ENCODE assay signal across 9 cellular contexts in the genomic region with DNA sequence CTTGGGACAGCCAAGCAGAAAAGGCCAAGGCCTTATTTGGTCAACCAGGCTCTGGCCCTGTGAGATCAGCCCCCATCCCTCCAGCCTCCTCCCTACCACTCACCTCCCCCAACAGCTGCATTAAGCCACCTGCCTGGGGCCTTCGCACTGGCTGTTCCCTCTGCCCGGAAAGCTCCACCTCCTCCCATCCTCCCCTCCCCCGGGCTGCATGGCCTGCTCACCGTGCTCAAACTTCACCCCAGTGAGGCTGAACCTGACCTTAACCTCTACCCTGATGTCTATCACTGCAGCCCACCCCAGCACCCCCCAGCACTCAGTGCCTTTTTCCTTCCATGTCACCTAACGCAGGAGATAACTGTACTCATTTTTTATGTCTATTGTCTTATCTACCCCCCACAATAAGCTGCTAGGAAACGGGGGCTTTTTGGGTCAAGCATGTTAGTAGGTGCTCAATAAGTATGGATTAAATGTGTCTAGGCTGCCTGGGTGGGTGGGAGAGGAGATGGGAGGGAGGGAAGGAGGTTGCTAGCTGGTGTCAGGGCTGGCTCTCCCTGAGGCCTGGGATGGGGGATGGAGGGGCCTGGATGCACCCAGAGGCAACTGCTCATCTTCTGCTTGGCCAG. TPM values are rescaled to one million over a fixed set of nuclear protein-coding genes. Genes with fewer than 3 reads are reported as not detected.
DNase-seq lines count a peak whose midpoint lies in the region; ATAC-seq and TF ChIP-seq lines count a peak whose summit lies in the region.
"Had no signal": no experiment of that assay in that cellular context is flagged by ENCODE, and none has a peak within 500 bp of the region (broad histone marks: within the 10 kb centered on the region; RNA-seq: fewer than 3 reads in every experiment).

No MANE protein-coding gene starts in this region.

- no peaks in the 10 kb centered on the region for H3K9me3 ChIP-seq in BLaER1 treated with 17β-estradiol and CSF1 and Interleukin-3, amounts not matched to agents 10 nM and 100 nM (replicated peaks in 1 of 11)
- no peaks in the 10 kb centered on the region for H3K9me3 ChIP-seq in endodermal cell (ENCODE audit: control insufficient read depth, low read length)

- 66 to 70% methylated on average over 3 to 6 of the region's 6 CpGs for WGBS in endodermal cell (ENCODE audit: insufficient coverage in 1 of 2, insufficient read length in 1 of 2), 2 experiments

- H3K4me3 ChIP-seq in BLaER1 treated with 17β-estradiol and CSF1 and Interleukin-3, amounts not matched to agents 10 nM and 100 nM: peak overlapping the region; percentile 9 to 80 (median 70); a peak in 18 of 20 replicates
- no peak overlapping the region for H3K4me3 ChIP-seq in endodermal cell (ENCODE audit: low read length)

- no peak overlapping the region for H3K4me3 Mint-ChIP-seq in endodermal cell

- no peak for ATAC-seq in GM21717 (IDR thresholded peaks at IDR 0.05; ENCODE audit: unreplicated experiment)

- DNase-seq in H4 (ENCODE audit: low spot score): peak; percentile 33
- peak; percentile 61 for DNase-seq in UCSD-AML1 (lab: John Stamatoyannopoulos, UW; ENCODE audit: unreplicated experiment)
- DNase-seq in endodermal cell: peak; percentile 81
- DNase-seq in stimulated activated CD4-positive, alpha-beta T cell treated with anti-CD3 and anti-CD28 coated beads, TNF-alpha, amount 100 ng/mL, for 1 hour (ENCODE audit: low read depth in 3 of 3, low spot score in 1 of 3): peak in 2 of 3 donors; percentile 47 to 60
- DNase-seq in substantia nigra (lab: John Stamatoyannopoulos, UW): no peak
- DNase-seq in foreskin melanocyte: no peak

- peaks cover 32 to 85% (median 66%) of the 10 kb centered on the region in 11 experiments; a peak in 21 of 22 replicates for H4K20me1 ChIP-seq in BLaER1 treated with 17β-estradiol and CSF1 and Interleukin-3, amounts not matched to agents 10 nM and 100 nM

- peaks cover 46 to 86% (median 50%) of the 10 kb centered on the region in 11 experiments for H3K36me3 ChIP-seq in BLaER1 treated with 17β-estradiol and CSF1 and Interleukin-3, amounts not matched to agents 10 nM and 100 nM
- peaks cover 45% of the 10 kb centered on the region for H3K36me3 ChIP-seq in endodermal cell (ENCODE audit: control insufficient read depth, insufficient read depth, low read length)

- peak overlapping the region; percentile 62 to 94 (median 83); a peak in 21 of 22 replicates for H3K9ac ChIP-seq in BLaER1 treated with 17β-estradiol and CSF1 and Interleukin-3, amounts not matched to agents 10 nM and 100 nM
- H3K9ac ChIP-seq in endodermal cell (ENCODE audit: extremely low read depth, low read length, poor library complexity, severe bottlenecking): no peak overlapping the region

- peak overlapping the region; percentile 88 to 99 (median 98) for H3K4me2 ChIP-seq in BLaER1 treated with 17β-estradiol and CSF1 and Interleukin-3, amounts not matched to agents 10 nM and 100 nM

- H3K4me1 ChIP-seq in BLaER1 treated with 17β-estradiol and CSF1 and Interleukin-3, amounts not matched to agents 10 nM and 100 nM: peaks cover 73 to 98% (median 95%) of the 10 kb centered on the region in 10 experiments
- no peaks in the 10 kb centered on the region for H3K4me1 ChIP-seq in endodermal cell (ENCODE audit: control insufficient read depth, insufficient read depth, low read length)

- H3K27ac Mint-ChIP-seq in endodermal cell: peak overlapping the region; percentile 77

- TF ChIP-seq CTCF in endodermal cell (conservative IDR thresholded peaks at IDR 0.05): no peak

- no peaks in the 10 kb centered on the region for H3K9me3 Mint-ChIP-seq in endodermal cell

- peaks cover 39% of the 10 kb centered on the region for H3K36me3 Mint-ChIP-seq in endodermal cell (ENCODE audit: low read depth)

- H3K27ac ChIP-seq in BLaER1 treated with 17β-estradiol and CSF1 and Interleukin-3, amounts not matched to agents 10 nM and 100 nM: peak overlapping the region in 9 of 11 experiments; percentile 52 to 97 (median 89); a peak in 19 of 22 replicates
- no peak overlapping the region for H3K27ac ChIP-seq in endodermal cell (ENCODE audit: low read depth, low read length)
- H3K27ac ChIP-seq in substantia nigra (ENCODE audit: low read depth, low read length, poor library complexity, severe bottlenecking): no peak overlapping the region

- H3K27me3 Mint-ChIP-seq in endodermal cell (ENCODE audit: insufficient read depth): no peaks in the 10 kb centered on the region

- H3K4me1 Mint-ChIP-seq in endodermal cell: peaks cover 3% of the 10 kb centered on the region

- H3K27me3 ChIP-seq in BLaER1 treated with 17β-estradiol and CSF1 and Interleukin-3, amounts not matched to agents 10 nM and 100 nM: no peaks in the 10 kb centered on the region
- H3K27me3 ChIP-seq in endodermal cell (ENCODE audit: control insufficient read depth, insufficient read depth, low read length, poor library complexity, severe bottlenecking): no peaks in the 10 kb centered on the region

RNA-seq across cellular contexts. Expression of gene PTPRCAP, which starts 0.9 kb away (rescaled TPM):
- total RNA-seq in H4 (2014; rRNA removed; shearing (Covaris generic)): 0.41 and 4.0 TPM in 2 replicates
- total RNA-seq in endodermal cell: 1 to 10 TPM in 1 of 2 donors, not detected in 1; 2.1 TPM
- 0.71 TPM for polyA plus RNA-seq in endodermal cell (2013, experiment 1 of 2)
- polyA plus RNA-seq in endodermal cell (2013, experiment 2 of 2): 0.21 TPM
- total RNA-seq: dermis microvascular lymphatic vessel endothelial cell had no signal

RNA-seq across cellular contexts. Expression of gene CORO1B, which starts 6.7 kb away (rescaled TPM):
- 96.0 and 111 TPM in 2 replicates for total RNA-seq in H4 (2014; rRNA removed; shearing (Covaris generic))
- 100 to 1,000 TPM; 112 to 131 TPM for total RNA-seq in endodermal cell
- 69.5 TPM for polyA plus RNA-seq in endodermal cell (2013, experiment 1 of 2)
- 67.8 TPM for polyA plus RNA-seq in endodermal cell (2013, experiment 2 of 2)

RNA-seq across cellular contexts. Expression of gene RPS6KB2, which starts 8.3 kb away (rescaled TPM):
- total RNA-seq in H4 (2014; rRNA removed; shearing (Covaris generic)): 38.1 and 51.3 TPM in 2 replicates
- 10 to 100 TPM; 47.0 to 51.8 TPM for total RNA-seq in endodermal cell
- 42.6 TPM for polyA plus RNA-seq in endodermal cell (2013, experiment 1 of 2)
- polyA plus RNA-seq in endodermal cell (2013, experiment 2 of 2): 37.0 TPM

RNA-seq across cellular contexts. Expression of gene GPR152, which starts 16.0 kb away (rescaled TPM):
- not detected in 2 replicates for total RNA-seq in H4 (2014; rRNA removed; shearing (Covaris generic))
- total RNA-seq in endodermal cell: not detected
- polyA plus RNA-seq in endodermal cell (2013, experiment 1 of 2): not detected
- polyA plus RNA-seq in endodermal cell (2013, experiment 2 of 2): not detected
- total RNA-seq: dermis microvascular lymphatic vessel endothelial cell had no signal

RNA-seq across cellular contexts. Expression of gene CABP4, which starts 18.6 kb away (rescaled TPM):
- total RNA-seq in H4 (2014; rRNA removed; shearing (Covaris generic)): 0.39 TPM in 1 of 2 replicates, not detected in the other
- not detected for total RNA-seq in endodermal cell
- not detected for polyA plus RNA-seq in endodermal cell (2013, experiment 1 of 2)
- polyA plus RNA-seq in endodermal cell (2013, experiment 2 of 2): not detected

Comparison
In these comparisons a context has a peak if more than half of its experiments do, and no peak if none do; other contexts are left out.
1. H3K27ac ChIP-seq: peak in BLaER1 treated with 17β-estradiol and CSF1 and Interleukin-3, amounts not matched to agents 10 nM and 100 nM (9 of 11); none in endodermal cell (single experiment) and substantia nigra (single experiment).
2. DNase-seq: peak in H4 (single experiment), UCSD-AML1 (single experiment), endodermal cell (single experiment) and stimulated activated CD4-positive, alpha-beta T cell treated with anti-CD3 and anti-CD28 coated beads, TNF-alpha, amount 100 ng/mL, for 1 hour (2 of 3); none in substantia nigra (0 of 49) and foreskin melanocyte (single experiment).